Comparison of ENCODE assay signal across 8 cellular contexts in genomic region chr9:33719581-33720374, GRCh38.
DNase-seq lines count a peak whose midpoint lies in the region; ATAC-seq and TF ChIP-seq lines count a peak whose summit lies in the region.

No MANE protein-coding gene starts in this region.

- CTCF ChIA-PET in activated CD8-positive, alpha-beta T cell treated with anti-CD3 and anti-CD28 coated beads, Interleukin-2, amount 10 ng/mL, durations not matched to agents 7 days and 5 days (lab: Charles Lee), result interaction anchor here (1.0 to 11.4 kb wide), 7 partner anchors 12 to 345 kb away, joined by 3 to 226 read pairs (median 19); no protein-coding TSS in a partner anchor

- H3K36me3 Mint-ChIP-seq in activated T-helper 1 cell treated with anti-CD3 and anti-CD28 coated beads, Interleukin-12 subunit alpha, Interleukin-12 subunit beta, Interleukin-2, Interleukin-4 antibody, amounts not matched to agents 30 ng/mL and 10 ng/mL and 1 ng/mL, durations not matched to agents 14 hours and 24 hours and 36 hours (ENCODE audit: low read depth), result no peaks in the 10 kb centered on the region
- no peaks in the 10 kb centered on the region for H3K36me3 Mint-ChIP-seq in activated CD8-positive, alpha-beta T cell treated with anti-CD3 and anti-CD28 coated beads, Interleukin-2, amount 10 ng/mL, durations not matched to agents 7 days and 5 days (ENCODE audit: low read depth)

- H3K27me3 ChIP-seq in foreskin keratinocyte, result peaks cover 17% of the 10 kb centered on the region

- POLR2A ChIA-PET in activated CD8-positive, alpha-beta T cell treated with anti-CD3 and anti-CD28 coated beads, Interleukin-2, amount 10 ng/mL, durations not matched to agents 7 days and 5 days (lab: Charles Lee), result no interaction called here

- H3K27me3 Mint-ChIP-seq in activated T-helper 1 cell treated with anti-CD3 and anti-CD28 coated beads, Interleukin-12 subunit alpha, Interleukin-12 subunit beta, Interleukin-2, Interleukin-4 antibody, amounts not matched to agents 30 ng/mL and 10 ng/mL and 1 ng/mL, durations not matched to agents 14 hours and 24 hours and 36 hours (ENCODE audit: insufficient read depth), result peaks cover 17% of the 10 kb centered on the region
- H3K27me3 Mint-ChIP-seq in activated CD8-positive, alpha-beta T cell treated with anti-CD3 and anti-CD28 coated beads, Interleukin-2, amount 10 ng/mL, durations not matched to agents 7 days and 5 days (ENCODE audit: low read depth), result peaks cover 20% of the 10 kb centered on the region

- no peak overlapping the region for H3K27ac ChIP-seq in foreskin keratinocyte

- DNase-seq in activated T-helper 1 cell treated with Interleukin-2 at 50 U/mL for 16 hours (ENCODE audit: low read depth) (peak; percentile 18), NCI-H146 treated with DMSO at 0.1 percent for 48 hours (lab: John Stamatoyannopoulos, UW; ENCODE audit: unreplicated experiment) (peak; percentile 87), foreskin keratinocyte (no peak)
- no peak for DNase-seq in activated T-helper 1 cell treated with anti-CD3 and anti-CD28 coated beads, Interleukin-12 subunit alpha, Interleukin-12 subunit beta, Interleukin-2, Interleukin-4 antibody, amounts not matched to agents 30 ng/mL and 10 ng/mL and 1 ng/mL, durations not matched to agents 14 hours and 24 hours and 36 hours (ENCODE audit: low spot score)
- DNase-seq in activated CD8-positive, alpha-beta T cell treated with anti-CD3 and anti-CD28 coated beads, Interleukin-2, amount 10 ng/mL, durations not matched to agents 7 days and 5 days, result peak; percentile 41
- peak; percentile 25 to 49 (median 29) for DNase-seq in stimulated activated CD4-positive, alpha-beta T cell treated with anti-CD3 and anti-CD28 coated beads, Interleukin-12 subunit alpha, Interleukin-12 subunit beta, amount 100 ng/mL, for 48 hours (ENCODE audit: low read depth in 2 of 3, low spot score in 1 of 3)

- H3K27ac Mint-ChIP-seq in activated T-helper 1 cell treated with anti-CD3 and anti-CD28 coated beads, Interleukin-12 subunit alpha, Interleukin-12 subunit beta, Interleukin-2, Interleukin-4 antibody, amounts not matched to agents 30 ng/mL and 10 ng/mL and 1 ng/mL, durations not matched to agents 14 hours and 24 hours and 36 hours, result no peak overlapping the region
- H3K27ac Mint-ChIP-seq in activated CD8-positive, alpha-beta T cell treated with anti-CD3 and anti-CD28 coated beads, Interleukin-2, amount 10 ng/mL, durations not matched to agents 7 days and 5 days, result no peak overlapping the region

- no peaks in the 10 kb centered on the region for H3K4me1 Mint-ChIP-seq in activated T-helper 1 cell treated with anti-CD3 and anti-CD28 coated beads, Interleukin-12 subunit alpha, Interleukin-12 subunit beta, Interleukin-2, Interleukin-4 antibody, amounts not matched to agents 30 ng/mL and 10 ng/mL and 1 ng/mL, durations not matched to agents 14 hours and 24 hours and 36 hours (ENCODE audit: low read depth)
- peaks cover 7% of the 10 kb centered on the region for H3K4me1 Mint-ChIP-seq in activated CD8-positive, alpha-beta T cell treated with anti-CD3 and anti-CD28 coated beads, Interleukin-2, amount 10 ng/mL, durations not matched to agents 7 days and 5 days (ENCODE audit: low read depth)

- peak; percentile 62 for ATAC-seq in activated CD8-positive, alpha-beta T cell treated with anti-CD3 and anti-CD28 coated beads, Interleukin-2, amount 10 ng/mL, durations not matched to agents 7 days and 5 days
- peak; percentile 66 for ATAC-seq in foreskin keratinocyte
- ATAC-seq in GM18519 (IDR thresholded peaks at IDR 0.05; ENCODE audit: low FRiP score, unreplicated experiment), result no peak
- no peak for ATAC-seq in GM19455 (IDR thresholded peaks at IDR 0.05; ENCODE audit: unreplicated experiment)

- H3K4me1 ChIP-seq in foreskin keratinocyte, result no peaks in the 10 kb centered on the region

- intact Hi-C loops in activated T-helper 1 cell treated with anti-CD3 and anti-CD28 coated beads, Interleukin-12 subunit alpha, Interleukin-12 subunit beta, Interleukin-2, Interleukin-4 antibody, amounts not matched to agents 30 ng/mL and 10 ng/mL and 1 ng/mL, durations not matched to agents 14 hours and 24 hours and 36 hours (cut with micrococcal nuclease), result no loop called here

- no peak overlapping the region for H3K4me3 Mint-ChIP-seq in activated T-helper 1 cell treated with anti-CD3 and anti-CD28 coated beads, Interleukin-12 subunit alpha, Interleukin-12 subunit beta, Interleukin-2, Interleukin-4 antibody, amounts not matched to agents 30 ng/mL and 10 ng/mL and 1 ng/mL, durations not matched to agents 14 hours and 24 hours and 36 hours
- H3K4me3 Mint-ChIP-seq in activated CD8-positive, alpha-beta T cell treated with anti-CD3 and anti-CD28 coated beads, Interleukin-2, amount 10 ng/mL, durations not matched to agents 7 days and 5 days, result peak overlapping the region; percentile 13

- H3K9me3 Mint-ChIP-seq in activated T-helper 1 cell treated with anti-CD3 and anti-CD28 coated beads, Interleukin-12 subunit alpha, Interleukin-12 subunit beta, Interleukin-2, Interleukin-4 antibody, amounts not matched to agents 30 ng/mL and 10 ng/mL and 1 ng/mL, durations not matched to agents 14 hours and 24 hours and 36 hours, result no peaks in the 10 kb centered on the region
- no peaks in the 10 kb centered on the region for H3K9me3 Mint-ChIP-seq in activated CD8-positive, alpha-beta T cell treated with anti-CD3 and anti-CD28 coated beads, Interleukin-2, amount 10 ng/mL, durations not matched to agents 7 days and 5 days (ENCODE audit: insufficient read depth)

- peak; percentile 65 for TF ChIP-seq CTCF in foreskin keratinocyte (conservative IDR thresholded peaks at IDR 0.05)

Comparison
In these comparisons a context has a peak if more than half of its experiments do, and no peak if none do; other contexts are left out.
1. DNase-seq: peak in activated T-helper 1 cell treated with Interleukin-2 at 50 U/mL for 16 hours (single experiment), NCI-H146 treated with DMSO at 0.1 percent for 48 hours (single experiment), activated CD8-positive, alpha-beta T cell treated with anti-CD3 and anti-CD28 coated beads, Interleukin-2, amount 10 ng/mL, durations not matched to agents 7 days and 5 days (single experiment) and stimulated activated CD4-positive, alpha-beta T cell treated with anti-CD3 and anti-CD28 coated beads, Interleukin-12 subunit alpha, Interleukin-12 subunit beta, amount 100 ng/mL, for 48 hours (3 of 3); none in activated T-helper 1 cell treated with anti-CD3 and anti-CD28 coated beads, Interleukin-12 subunit alpha, Interleukin-12 subunit beta, Interleukin-2, Interleukin-4 antibody, amounts not matched to agents 30 ng/mL and 10 ng/mL and 1 ng/mL, durations not matched to agents 14 hours and 24 hours and 36 hours (single experiment) and foreskin keratinocyte (0 of 2).
2. ATAC-seq: peak in activated CD8-positive, alpha-beta T cell treated with anti-CD3 and anti-CD28 coated beads, Interleukin-2, amount 10 ng/mL, durations not matched to agents 7 days and 5 days (single experiment) and foreskin keratinocyte (single experiment); none in GM18519 (single experiment) and GM19455 (single experiment).